ENCODE assay signal across 14 cellular contexts in genomic region chr12:2265461-2266167, GRCh38.
DNase-seq lines count a peak whose midpoint lies in the region; TF ChIP-seq lines count a peak whose summit lies in the region.
"Had no signal": no experiment of that assay in that cellular context is flagged by ENCODE, and none has a peak within 500 bp of the region (broad histone marks: within the 10 kb centered on the region; RNA-seq: fewer than 3 reads in every experiment).

No MANE protein-coding gene starts in this region.

- H2AFZ ChIP-seq in mammary epithelial cell (ENCODE audit: low read depth, low read length): no peak overlapping the region

- H3K4me3 ChIP-seq in breast epithelium (no peak overlapping the region), mammary epithelial cell (replicated peaks in 1 of 3; ENCODE audit: insufficient read depth in 1 of 3, low read depth in 2 of 3, low read length in 3 of 3) (no peak overlapping the region), brain microvascular endothelial cell (ENCODE audit: low read depth, low read length) (no peak overlapping the region), uterus (no peak overlapping the region)

- TF ChIP-seq CTCF in breast epithelium (IDR thresholded peaks at IDR 0.05) (no peak), mammary epithelial cell (conservative IDR thresholded peaks at IDR 0.05 in 1 of 2, IDR thresholded peaks at IDR 0.05 in 1 of 2; ENCODE audit: extremely low read depth in 1 of 2, insufficient read depth in 1 of 2, low read depth in 1 of 2, low read length in 2 of 2) (no peak), brain microvascular endothelial cell (IDR thresholded peaks at IDR 0.05; ENCODE audit: low read depth, low read length, missing control alignments) (no peak), uterus (IDR thresholded peaks at IDR 0.05) (no peak)

- H3K36me3 ChIP-seq in breast epithelium: no peaks in the 10 kb centered on the region
- H3K36me3 ChIP-seq in mammary epithelial cell (ENCODE audit: insufficient read depth, low read length): no peaks in the 10 kb centered on the region
- H3K36me3 ChIP-seq in brain microvascular endothelial cell (replicated peaks): no peaks in the 10 kb centered on the region
- no peaks in the 10 kb centered on the region for H3K36me3 ChIP-seq in uterus

- H3K9ac ChIP-seq in mammary epithelial cell (ENCODE audit: insufficient read depth, low read length): no peak overlapping the region

- no peaks in the 10 kb centered on the region for H3K27me3 ChIP-seq in breast epithelium
- no peaks in the 10 kb centered on the region for H3K27me3 ChIP-seq in mammary epithelial cell (ENCODE audit: insufficient read depth, low read length)
- H3K27me3 ChIP-seq in brain microvascular endothelial cell (replicated peaks): no peaks in the 10 kb centered on the region
- H3K27me3 ChIP-seq in uterus: no peaks in the 10 kb centered on the region

- peak in 1 of 2 donors; percentile 17 for DNase-seq in breast epithelium (ENCODE audit: low spot score in 2 of 2)
- no peak for DNase-seq in mammary epithelial cell
- DNase-seq in brain microvascular endothelial cell: peak; percentile 72
- peak; percentile 9 for DNase-seq in kidney tubule cell (ENCODE audit: low spot score)
- DNase-seq in uterus: no peak
- DNase-seq in RPMI8226: no peak
- no peak for DNase-seq in GF-D8 (lab: John Stamatoyannopoulos, UW)
- DNase-seq in stimulated activated CD4-positive, alpha-beta T cell treated with anti-CD3 and anti-CD28 coated beads, Interleukin-4, amount 100 ng/mL, for 4 hours: no peak
- DNase-seq: 8988T; activated CD4-positive, CD25-positive, alpha-beta regulatory T cell; cortex of kidney; stimulated activated naive CD8-positive, alpha-beta T cell treated with anti-CD3 and anti-CD28 coated beads, Interleukin-15, amount 100 ng/mL, for 72 hours; SW 1271 had no signal

- TF ChIP-seq POLR2A in breast epithelium (IDR thresholded peaks at IDR 0.05): no peak
- no peak for TF ChIP-seq POLR2A in uterus (IDR thresholded peaks at IDR 0.05)

- no peaks in the 10 kb centered on the region for H4K20me1 ChIP-seq in mammary epithelial cell (ENCODE audit: insufficient read depth, low read length)

- no peaks in the 10 kb centered on the region for H3K79me2 ChIP-seq in mammary epithelial cell (ENCODE audit: insufficient read depth, low read length)

- H3K9me3 ChIP-seq in breast epithelium (no peaks in the 10 kb centered on the region), mammary epithelial cell (replicated peaks; ENCODE audit: insufficient read depth, low read length) (no peaks in the 10 kb centered on the region), uterus (no peaks in the 10 kb centered on the region)
- H3K9me3 ChIP-seq: Caco-2 had no signal

- no peaks in the 10 kb centered on the region for H3K4me1 ChIP-seq in breast epithelium
- peaks cover 30% of the 10 kb centered on the region for H3K4me1 ChIP-seq in mammary epithelial cell (ENCODE audit: insufficient read depth, low read length)
- peaks cover 21 to 25% of the 10 kb centered on the region in 2 donors for H3K4me1 ChIP-seq in uterus

- intact Hi-C loops in breast epithelium (cut with DNase I; ENCODE audit: low total_unique reads): no loop called here
- intact Hi-C loops in mammary epithelial cell (cut with micrococcal nuclease): loop anchor here (5.0 kb wide), 2 partner anchors 138 to 203 kb away; no protein-coding TSS in a partner anchor
- intact Hi-C loops in uterus (cut with DNase I; ENCODE audit: low total_unique reads): no loop called here

- H3K4me2 ChIP-seq in mammary epithelial cell (ENCODE audit: insufficient read depth, low read depth, low read length): no peak overlapping the region

- BruUV-seq in mammary epithelial cell (replicated peaks; lab: Mats Ljungman, UMichigan): no TSS peak

- in situ Hi-C loops in mammary epithelial cell (cut with MboI; ENCODE audit: low sequenced_read_pairs in 2 of 2) (no loop called here), brain microvascular endothelial cell (cut with HindIII; ENCODE audit: low pct_ligation_motif_present, low sequenced_read_pairs) (no loop called here)

- peak overlapping the region; percentile 33 to 75 for H3K27ac ChIP-seq in breast epithelium
- no peak overlapping the region for H3K27ac ChIP-seq in mammary epithelial cell (ENCODE audit: insufficient read depth, low read depth, low read length)
- peak overlapping the region; percentile 58 for H3K27ac ChIP-seq in brain microvascular endothelial cell
- H3K27ac ChIP-seq in uterus: peak overlapping the region; percentile 68 to 70

- CTCF ChIA-PET in mammary epithelial cell (lab: Charles Lee; ENCODE audit: low non-redundant PET): no interaction called here

- 63% methylated on average over 9 of the region's 9 CpGs for WGBS in mammary epithelial cell (ENCODE audit: low coverage, missing lambda C conversion rate)

- dilution Hi-C loops in mammary epithelial cell (cut with HindIII; ENCODE audit: low sequenced_read_pairs): loop anchor here (5.0 kb wide), 1 partner anchor 63 kb away; no protein-coding TSS in a partner anchor

Comparison
In these comparisons a context has a peak if more than half of its experiments do, and no peak if none do; other contexts are left out.
1. DNase-seq: peak in brain microvascular endothelial cell (single experiment) and kidney tubule cell (single experiment); none in mammary epithelial cell (single experiment), uterus (0 of 2), RPMI8226 (single experiment), GF-D8 (single experiment) and stimulated activated CD4-positive, alpha-beta T cell treated with anti-CD3 and anti-CD28 coated beads, Interleukin-4, amount 100 ng/mL, for 4 hours (0 of 2).